Comparison of ENCODE assay signal across 1 cellular context in the genomic region with DNA sequence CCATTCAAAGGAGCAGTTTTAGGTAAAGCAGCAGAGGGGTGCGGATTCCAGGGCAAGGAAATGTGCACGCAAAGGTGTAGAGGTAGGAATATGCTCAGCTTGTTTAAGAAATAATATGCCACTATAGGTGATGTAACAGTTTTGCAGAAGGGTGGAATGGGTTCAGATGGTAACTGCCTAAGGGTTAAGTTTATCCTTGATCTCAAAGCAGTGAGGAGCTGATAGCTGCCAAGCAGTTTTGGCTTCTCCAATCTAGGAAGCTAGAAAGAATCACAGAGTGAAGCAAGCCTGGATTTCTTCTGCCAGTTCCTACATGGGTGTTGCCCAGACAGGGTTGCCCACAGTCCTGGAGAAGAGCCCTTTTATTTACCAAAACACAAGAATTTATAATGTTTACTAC.
TF ChIP-seq lines count a peak whose summit lies in the region.

No MANE protein-coding gene starts in this region.

TF ChIP-seq in GM23338, 12 proteins besides CTCF, POLR2A, EP300 and RAD21:
- TF ChIP-seq STAT1 (IDR thresholded peaks at IDR 0.05; ENCODE audit: unreplicated experiment) = no peak
